In genomic region chr20:47358052-47358671, GRCh38 we compare ENCODE assay signal across 8 cellular contexts. TPM values are rescaled to one million over a fixed set of nuclear protein-coding genes. Genes with fewer than 3 reads are reported as not detected.
DNase-seq lines count a peak whose midpoint lies in the region; ATAC-seq and TF ChIP-seq lines count a peak whose summit lies in the region.

No MANE protein-coding gene starts in this region.

- no peaks in the 10 kb centered on the region for H3K9me3 Mint-ChIP-seq in activated T-cell treated with anti-CD3 and anti-CD28 coated beads, Interleukin-2, amount 50 U/mL, for 4 hours

- H3K27me3 ChIP-seq in liver (ENCODE audit: control insufficient read depth in 4 of 4, insufficient read depth in 4 of 4, low read length in 3 of 4), result no peaks in the 10 kb centered on the region
- no peaks in the 10 kb centered on the region for H3K27me3 ChIP-seq in tibial artery

- no peak for ATAC-seq in activated T-cell treated with anti-CD3 and anti-CD28 coated beads, Interleukin-2, amount 50 U/mL, for 4 hours
- no peak for ATAC-seq in GM21619 (IDR thresholded peaks at IDR 0.05; ENCODE audit: unreplicated experiment)

- H3K4me1 Mint-ChIP-seq in activated T-cell treated with anti-CD3 and anti-CD28 coated beads, Interleukin-2, amount 50 U/mL, for 4 hours (ENCODE audit: low read depth), result peaks cover 59% of the 10 kb centered on the region

- H3K27me3 Mint-ChIP-seq in activated T-cell treated with anti-CD3 and anti-CD28 coated beads, Interleukin-2, amount 50 U/mL, for 4 hours (ENCODE audit: low read depth), result no peaks in the 10 kb centered on the region

- H3K36me3 Mint-ChIP-seq in activated T-cell treated with anti-CD3 and anti-CD28 coated beads, Interleukin-2, amount 50 U/mL, for 4 hours (ENCODE audit: insufficient read depth), result no peaks in the 10 kb centered on the region

- no peak for TF ChIP-seq CTCF in liver (IDR thresholded peaks at IDR 0.05; ENCODE audit: low read depth, low read length, missing input control)
- TF ChIP-seq CTCF in tibial artery (IDR thresholded peaks at IDR 0.05), result no peak

- peak overlapping the region; percentile 77 to 92 for H3K9ac ChIP-seq in liver (ENCODE audit: low read depth in 1 of 2, low read length in 2 of 2)

- H3K4me3 ChIP-seq in liver (ENCODE audit: low read depth in 1 of 3, low read length in 3 of 3) (peak overlapping the region in 2 of 3 donors; percentile 13 to 36), tibial artery (peak overlapping the region in 1 of 2 donors; percentile 26)

- H3K4me1 ChIP-seq in liver (ENCODE audit: control insufficient read depth in 4 of 4, insufficient read depth in 4 of 4, low read length in 3 of 4) (peaks cover 25 to 79% (median 57%) of the 10 kb centered on the region in 4 donors), tibial artery (peaks cover 23 to 98% (median 90%) of the 10 kb centered on the region in 4 donors)

- DNase-seq in activated T-cell treated with anti-CD3 and anti-CD28 coated beads, Interleukin-2, amount 50 U/mL, for 4 hours, result no peak
- no peak for DNase-seq in activated T-cell treated with anti-CD3 and anti-CD28 coated beads for 4 hours
- DNase-seq in tibial artery, result no peak
- no peak for DNase-seq in stimulated activated CD4-positive, alpha-beta T cell treated with anti-CD3 and anti-CD28 coated beads, Interleukin-4, amount 100 ng/mL, for 1 hour
- DNase-seq in DMS79 (lab: John Stamatoyannopoulos, UW), result no peak

- no peak for TF ChIP-seq RAD21 in liver (IDR thresholded peaks at IDR 0.05)

- no peaks in the 10 kb centered on the region for H3K9me3 ChIP-seq in liver (ENCODE audit: control insufficient read depth in 4 of 4, low read length in 3 of 4)
- H3K9me3 ChIP-seq in tibial artery, result no peaks in the 10 kb centered on the region

- intact Hi-C loops in tibial artery (cut with DNase I; ENCODE audit: low total_unique reads), result loop anchor here (2.0 kb wide), 1 partner anchor 41 kb away; no protein-coding TSS in a partner anchor

- H3K4me3 Mint-ChIP-seq in activated T-cell treated with anti-CD3 and anti-CD28 coated beads, Interleukin-2, amount 50 U/mL, for 4 hours, result peak overlapping the region; percentile 87

- H3K27ac ChIP-seq in adipose tissue (ENCODE audit: low read depth, low read length), result peak overlapping the region; percentile 85
- H3K27ac ChIP-seq in liver (ENCODE audit: low read depth in 1 of 2, low read length in 2 of 2), result peak overlapping the region; percentile 92 to 98
- H3K27ac ChIP-seq in tibial artery, result peak overlapping the region; percentile 84 to 97

- no peaks in the 10 kb centered on the region for H3K36me3 ChIP-seq in liver (ENCODE audit: control insufficient read depth in 4 of 4, insufficient read depth in 3 of 4, low read depth in 1 of 4, low read length in 3 of 4)
- H3K36me3 ChIP-seq in tibial artery, result no peaks in the 10 kb centered on the region

- WGBS in adipose tissue, 3 donors, result 14 to 58% (median 53%) methylated on average over 14 of the region's 14 CpGs
- WGBS in liver, result 14% methylated on average over 14 of the region's 14 CpGs

TF ChIP-seq in liver, 16 proteins besides CTCF, POLR2A, EP300 and RAD21:
- TF ChIP-seq MAX (IDR thresholded peaks at IDR 0.05) (no peak), HNF4A (conservative IDR thresholded peaks at IDR 0.05) (no peak), YY1 (IDR thresholded peaks at IDR 0.05) (no peak), ZBTB33 (IDR thresholded peaks at IDR 0.05) (no peak), ATF3 (IDR thresholded peaks at IDR 0.05) (no peak), EGR1 (IDR thresholded peaks at IDR 0.05; ENCODE audit: low read depth in 2 of 2) (no peak), TAF1 (conservative IDR thresholded peaks at IDR 0.05) (no peak), RXRA (IDR thresholded peaks at IDR 0.05) (no peak), FOXA1 (IDR thresholded peaks at IDR 0.05) (no peak), REST (IDR thresholded peaks at IDR 0.05) (no peak), JUND (IDR thresholded peaks at IDR 0.05) (no peak), SP1 (IDR thresholded peaks at IDR 0.05) (no peak), HNF4G (IDR thresholded peaks at IDR 0.05) (no peak), GABPA (IDR thresholded peaks at IDR 0.05 in 1 of 2, conservative IDR thresholded peaks at IDR 0.05 in 1 of 2) (no peak)

RNA-seq across cellular contexts. Expression of gene ZMYND8, which starts 1.7 kb away (rescaled TPM):
- total RNA-seq in activated T-cell treated with anti-CD3 and anti-CD28 coated beads, Interleukin-2, amount 50 U/mL, for 4 hours, result 10 to 100 TPM; 15.6 to 18.7 (median 17.5) TPM
- polyA plus RNA-seq in adipose tissue (1 to 10 TPM; 5.0 to 9.1 (median 7.7) TPM), liver (1 to 10 TPM; 3.3 to 4.4 TPM)
- 10 to 100 TPM in 1 of 2 donors, 1 to 10 TPM in 1; 9.3 to 23.5 TPM for total RNA-seq in liver
